In the genomic region with DNA sequence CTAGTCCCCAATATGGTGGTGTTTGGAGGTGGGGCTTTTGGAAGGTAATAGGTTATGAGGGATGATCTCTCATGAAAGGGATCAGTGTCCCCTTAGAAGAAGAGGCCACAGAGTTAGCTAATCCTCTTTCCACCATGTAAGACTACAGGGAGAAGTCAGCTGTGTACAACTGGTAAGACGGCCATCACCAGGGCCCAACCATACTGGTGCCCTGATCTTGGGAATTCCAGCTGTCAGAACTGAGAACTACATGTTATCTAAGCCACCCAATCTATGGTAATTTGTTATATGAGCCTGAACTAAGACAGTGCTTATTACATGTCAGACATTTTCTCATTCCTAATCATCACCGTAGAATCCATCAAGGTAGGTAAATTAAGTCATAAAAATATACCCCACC, we compare ENCODE assay signal across 17 cellular contexts.
DNase-seq lines count a peak whose midpoint lies in the region; ATAC-seq and TF ChIP-seq lines count a peak whose summit lies in the region.
"Had no signal": no experiment of that assay in that cellular context is flagged by ENCODE, and none has a peak within 500 bp of the region (broad histone marks: within the 10 kb centered on the region; RNA-seq: fewer than 3 reads in every experiment).

No MANE protein-coding gene starts in this region.

- H3K27ac ChIP-seq in RWPE2 (ENCODE audit: poor library complexity, severe bottlenecking) (no peak overlapping the region), caudate nucleus (ENCODE audit: low read depth, low read length) (no peak overlapping the region)
- H3K27ac ChIP-seq: A549, C4-2B, HL-60 had no signal

- no peaks in the 10 kb centered on the region for H3K4me1 Mint-ChIP-seq in activated naive CD8-positive, alpha-beta T cell (ENCODE audit: low read depth)
- H3K4me1 Mint-ChIP-seq in activated naive CD8-positive, alpha-beta T cell treated with anti-CD3 and anti-CD28 coated beads, Interleukin-2, amount 50 U/mL, for 24 hours = no peaks in the 10 kb centered on the region
- H3K4me1 Mint-ChIP-seq in stimulated activated naive B cell treated with anti-CD40 and anti-IgM and Interleukin-4, amounts not matched to agents 10 μg/mL and 1 μg/mL and 100 μg/mL, for 72 hours = peaks cover 3 to 6% of the 10 kb centered on the region in 2 donors
- H3K4me1 Mint-ChIP-seq: CD4-positive, alpha-beta memory T cell had no signal

- H3K36me3 ChIP-seq in RWPE2 (ENCODE audit: low read depth) (no peaks in the 10 kb centered on the region), mucosa of descending colon (ENCODE audit: low read depth) (no peaks in the 10 kb centered on the region)
- H3K36me3 ChIP-seq: BE2C had no signal

- H3K9me3 Mint-ChIP-seq in activated naive CD8-positive, alpha-beta T cell (ENCODE audit: low read depth) = no peaks in the 10 kb centered on the region
- no peaks in the 10 kb centered on the region for H3K9me3 Mint-ChIP-seq in activated naive CD8-positive, alpha-beta T cell treated with anti-CD3 and anti-CD28 coated beads, Interleukin-2, amount 50 U/mL, for 24 hours
- H3K9me3 Mint-ChIP-seq in stimulated activated naive B cell treated with anti-CD40 and anti-IgM and Interleukin-4, amounts not matched to agents 10 μg/mL and 1 μg/mL and 100 μg/mL, for 72 hours = no peaks in the 10 kb centered on the region
- H3K9me3 Mint-ChIP-seq: CD4-positive, alpha-beta memory T cell; HFFc6 had no signal

- H3K27me3 Mint-ChIP-seq in activated naive CD8-positive, alpha-beta T cell = no peaks in the 10 kb centered on the region
- H3K27me3 Mint-ChIP-seq in activated naive CD8-positive, alpha-beta T cell treated with anti-CD3 and anti-CD28 coated beads, Interleukin-2, amount 50 U/mL, for 24 hours = no peaks in the 10 kb centered on the region
- H3K27me3 Mint-ChIP-seq in stimulated activated naive B cell treated with anti-CD40 and anti-IgM and Interleukin-4, amounts not matched to agents 10 μg/mL and 1 μg/mL and 100 μg/mL, for 72 hours = no peaks in the 10 kb centered on the region
- H3K27me3 Mint-ChIP-seq: CD4-positive, alpha-beta memory T cell had no signal

- TF ChIP-seq CTCF in RWPE2 (IDR thresholded peaks at IDR 0.05; ENCODE audit: poor library complexity, severe bottlenecking) (no peak), mucosa of descending colon (IDR thresholded peaks at IDR 0.05) (no peak)

- intact Hi-C loops in mucosa of descending colon (cut with DNase I, micrococcal nuclease) = no loop called here

- ATAC-seq in activated naive CD8-positive, alpha-beta T cell treated with anti-CD3 and anti-CD28 coated beads, Interleukin-2, amount 50 U/mL, for 24 hours = no peak
- ATAC-seq in RWPE2 (ENCODE audit: low read depth) (0 out of 3 replicates have a peak, but pooled peaks have one; percentile 36), mucosa of descending colon (peak; percentile 28)
- ATAC-seq in stimulated activated naive B cell treated with anti-CD40 and anti-IgM and Interleukin-4, amounts not matched to agents 10 μg/mL and 1 μg/mL and 100 μg/mL, for 72 hours (replicated peaks) = no peak

- no peak for DNase-seq in activated naive CD8-positive, alpha-beta T cell treated with anti-CD3 and anti-CD28 coated beads, Interleukin-2, amount 50 U/mL, for 24 hours
- DNase-seq in RWPE2 (ENCODE audit: low spot score) (peak; percentile 29), mucosa of descending colon (no peak), caudate nucleus (lab: John Stamatoyannopoulos, UW) (no peak), COLO829 (ENCODE audit: low spot score) (no peak)
- DNase-seq in stimulated activated naive B cell treated with anti-CD40 and anti-IgM and Interleukin-4, amounts not matched to agents 10 μg/mL and 1 μg/mL and 100 μg/mL, for 72 hours = no peak
- DNase-seq: BE2C; CD4-positive, alpha-beta memory T cell; COR-L47; DND-41; GDM1; HCEC 1CT; HFFc6 had no signal

- no peaks in the 10 kb centered on the region for H3K9me3 ChIP-seq in RWPE2 (ENCODE audit: severe bottlenecking)
- H3K9me3 ChIP-seq in mucosa of descending colon = no peaks in the 10 kb centered on the region
- H3K9me3 ChIP-seq: A549, BE2C had no signal

- no peak overlapping the region for H3K4me3 Mint-ChIP-seq in activated naive CD8-positive, alpha-beta T cell
- H3K4me3 Mint-ChIP-seq in activated naive CD8-positive, alpha-beta T cell treated with anti-CD3 and anti-CD28 coated beads, Interleukin-2, amount 50 U/mL, for 24 hours = no peak overlapping the region
- H3K4me3 Mint-ChIP-seq in stimulated activated naive B cell treated with anti-CD40 and anti-IgM and Interleukin-4, amounts not matched to agents 10 μg/mL and 1 μg/mL and 100 μg/mL, for 72 hours = no peak overlapping the region
- H3K4me3 Mint-ChIP-seq: CD4-positive, alpha-beta memory T cell; HFFc6 had no signal

- H3K4me1 ChIP-seq in RWPE2 (ENCODE audit: insufficient read depth, poor library complexity, severe bottlenecking) (no peaks in the 10 kb centered on the region), mucosa of descending colon (ENCODE audit: low read depth) (peaks cover 13% of the 10 kb centered on the region)
- H3K4me1 ChIP-seq: BE2C had no signal

- no peaks in the 10 kb centered on the region for H3K27me3 ChIP-seq in RWPE2 (ENCODE audit: insufficient read depth, poor library complexity, severe bottlenecking)
- H3K27me3 ChIP-seq: BE2C had no signal

- H3K4me3 ChIP-seq in RWPE2 (ENCODE audit: severe bottlenecking) (no peak overlapping the region), mucosa of descending colon (no peak overlapping the region)
- H3K4me3 ChIP-seq: A549 had no signal

- no peaks in the 10 kb centered on the region for H3K36me3 Mint-ChIP-seq in activated naive CD8-positive, alpha-beta T cell
- no peaks in the 10 kb centered on the region for H3K36me3 Mint-ChIP-seq in activated naive CD8-positive, alpha-beta T cell treated with anti-CD3 and anti-CD28 coated beads, Interleukin-2, amount 50 U/mL, for 24 hours (ENCODE audit: low read depth)
- H3K36me3 Mint-ChIP-seq in stimulated activated naive B cell treated with anti-CD40 and anti-IgM and Interleukin-4, amounts not matched to agents 10 μg/mL and 1 μg/mL and 100 μg/mL, for 72 hours = no peaks in the 10 kb centered on the region
- H3K36me3 Mint-ChIP-seq: CD4-positive, alpha-beta memory T cell had no signal

- peak overlapping the region; percentile 5 for H3K27ac Mint-ChIP-seq in activated naive CD8-positive, alpha-beta T cell
- H3K27ac Mint-ChIP-seq in activated naive CD8-positive, alpha-beta T cell treated with anti-CD3 and anti-CD28 coated beads, Interleukin-2, amount 50 U/mL, for 24 hours = no peak overlapping the region
- no peak overlapping the region for H3K27ac Mint-ChIP-seq in stimulated activated naive B cell treated with anti-CD40 and anti-IgM and Interleukin-4, amounts not matched to agents 10 μg/mL and 1 μg/mL and 100 μg/mL, for 72 hours
- H3K27ac Mint-ChIP-seq: HFFc6 had no signal

Comparison
In these comparisons a context has a peak if more than half of its experiments do, and no peak if none do; other contexts are left out.
1. ATAC-seq: peak in RWPE2 (single experiment) and mucosa of descending colon (single experiment); none in activated naive CD8-positive, alpha-beta T cell treated with anti-CD3 and anti-CD28 coated beads, Interleukin-2, amount 50 U/mL, for 24 hours (single experiment) and stimulated activated naive B cell treated with anti-CD40 and anti-IgM and Interleukin-4, amounts not matched to agents 10 μg/mL and 1 μg/mL and 100 μg/mL, for 72 hours (0 of 2).